1 cellular context compared by ENCODE assay signal in genomic region chr1:114720492-114720891, GRCh38.
TF ChIP-seq lines count a peak whose summit lies in the region.

No MANE protein-coding gene starts in this region.

TF ChIP-seq in HepG2, 621 proteins besides CTCF, POLR2A, EP300 and RAD21 (continues in another document):
- peak; percentile 28; the same call in 1 of the 2 replicates for TF ChIP-seq ZNF264 (CRISPR knock-in tag; IDR thresholded peaks at IDR 0.05)
- TF ChIP-seq TARDBP (CRISPR knock-in tag; IDR thresholded peaks at IDR 0.05), result peak; percentile 16; the same call in 1 of the 2 replicates
- peak; percentile 36 for TF ChIP-seq RBM22 (optimal IDR thresholded peaks at IDR 0.05; ENCODE audit: low read length)
- TF ChIP-seq ZNF564 (CRISPR knock-in tag; IDR thresholded peaks at IDR 0.05), result no peak
- TF ChIP-seq KMT2B (CRISPR knock-in tag; IDR thresholded peaks at IDR 0.05), result no peak
- no peak for TF ChIP-seq LCORL (IDR thresholded peaks at IDR 0.05)
- peak; percentile 56; the same call in 1 of the 2 replicates for TF ChIP-seq LCORL (CRISPR knock-in tag; IDR thresholded peaks at IDR 0.05)
- peak; percentile 91 for TF ChIP-seq HNF4A (CRISPR knock-in tag; IDR thresholded peaks at IDR 0.05)
- TF ChIP-seq ARID2 (CRISPR knock-in tag; IDR thresholded peaks at IDR 0.05; ENCODE audit: borderline replicate concordance), result no peak
- TF ChIP-seq THAP11 (CRISPR knock-in tag; IDR thresholded peaks at IDR 0.05), result 0 out of 2 replicates have a peak, but pooled peaks have one; percentile 13
- TF ChIP-seq PBX2 (CRISPR knock-in tag; IDR thresholded peaks at IDR 0.05), result no peak
- TF ChIP-seq NFYC (CRISPR knock-in tag; IDR thresholded peaks at IDR 0.05), result no peak
- peak; percentile 82; the same call in 1 of the 2 replicates for TF ChIP-seq HOMEZ (CRISPR knock-in tag; IDR thresholded peaks at IDR 0.05; ENCODE audit: low read depth)
- peak; percentile 54; the same call in 1 of the 2 replicates for TF ChIP-seq AHDC1 (CRISPR knock-in tag; IDR thresholded peaks at IDR 0.05; ENCODE audit: borderline replicate concordance)
- TF ChIP-seq GMEB2 (CRISPR knock-in tag; IDR thresholded peaks at IDR 0.05; ENCODE audit: low read depth), result no peak
- no peak for TF ChIP-seq BCL6 (CRISPR knock-in tag; IDR thresholded peaks at IDR 0.05)
- TF ChIP-seq ZBTB33 (CRISPR knock-in tag; IDR thresholded peaks at IDR 0.05), result peak; percentile 74
- TF ChIP-seq ZNF839 (CRISPR knock-in tag; IDR thresholded peaks at IDR 0.05; ENCODE audit: borderline replicate concordance), result no peak
- no peak for TF ChIP-seq JUNB (CRISPR knock-in tag; IDR thresholded peaks at IDR 0.05; ENCODE audit: borderline replicate concordance)
- TF ChIP-seq ZNF30 (CRISPR knock-in tag; IDR thresholded peaks at IDR 0.05), result no peak
- no peak for TF ChIP-seq CBFB (CRISPR knock-in tag; IDR thresholded peaks at IDR 0.05)
- TF ChIP-seq ZNF580 (CRISPR knock-in tag; IDR thresholded peaks at IDR 0.05; ENCODE audit: borderline replicate concordance, low read depth), result no peak
- peak; percentile 51; the same call in 1 of the 2 replicates for TF ChIP-seq ZNF646 (CRISPR knock-in tag; IDR thresholded peaks at IDR 0.05)
- TF ChIP-seq ZNF101 (CRISPR knock-in tag; IDR thresholded peaks at IDR 0.05; ENCODE audit: borderline replicate concordance, low read depth), result no peak
- TF ChIP-seq ZNF224 (CRISPR knock-in tag; IDR thresholded peaks at IDR 0.05), result no peak
- no peak for TF ChIP-seq SATB2 (CRISPR knock-in tag; IDR thresholded peaks at IDR 0.05)
- no peak for TF ChIP-seq SNAPC2 (CRISPR knock-in tag; IDR thresholded peaks at IDR 0.05)
- no peak for TF ChIP-seq SNAPC5 (CRISPR knock-in tag; IDR thresholded peaks at IDR 0.05; ENCODE audit: borderline replicate concordance)
- no peak for TF ChIP-seq RNF219 (CRISPR knock-in tag; IDR thresholded peaks at IDR 0.05)
- TF ChIP-seq MIER2 (CRISPR knock-in tag; IDR thresholded peaks at IDR 0.05), result 0 out of 2 replicates have a peak, but pooled peaks have one; percentile 20
- peak; percentile 50 for TF ChIP-seq SOX5 (CRISPR knock-in tag; IDR thresholded peaks at IDR 0.05; ENCODE audit: borderline replicate concordance)
- no peak for TF ChIP-seq ATF1 (CRISPR knock-in tag; IDR thresholded peaks at IDR 0.05)
